Comparison of ENCODE assay signal across 8 cellular contexts in the genomic region with DNA sequence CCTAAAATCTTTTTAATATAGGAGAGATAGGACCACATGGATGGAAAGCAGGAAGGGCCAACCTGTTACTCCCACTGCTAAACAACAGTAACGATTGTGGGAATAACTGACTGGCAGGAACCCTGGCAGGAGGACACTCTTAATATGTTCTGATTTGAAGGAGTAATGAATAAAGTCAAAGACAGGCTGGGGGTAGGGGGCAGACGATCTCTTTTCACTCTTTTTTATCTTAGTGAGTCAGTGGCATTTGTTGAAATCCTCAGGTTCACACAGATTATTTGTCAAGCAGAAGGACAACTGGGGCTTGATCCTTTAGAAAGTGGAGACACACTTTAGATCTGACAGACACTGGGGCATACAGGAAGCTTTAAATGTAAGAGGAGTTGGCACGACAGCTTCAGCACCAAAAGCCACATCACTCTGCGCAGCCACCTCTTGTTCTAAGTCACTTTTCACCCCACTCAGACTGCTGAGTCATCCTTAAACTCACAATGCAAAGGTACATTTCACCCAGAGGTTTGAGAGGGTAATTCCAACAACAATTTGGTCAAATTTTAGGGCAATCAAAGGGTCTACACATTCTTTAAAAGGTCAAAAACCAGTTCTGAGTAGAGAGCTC.
A peak's percentile ranks its signal among the peaks of the same experiment; 100 is the strongest.
DNase-seq lines count a peak whose midpoint lies in the region; ATAC-seq and TF ChIP-seq lines count a peak whose summit lies in the region.

No MANE protein-coding gene starts in this region.

- no peak overlapping the region for H3K4me3 ChIP-seq in mammary epithelial cell (replicated peaks in 1 of 3; ENCODE audit: insufficient read depth in 1 of 3, low read depth in 2 of 3, low read length in 3 of 3)
- H3K4me3 ChIP-seq in Peyer's patch, result no peak overlapping the region
- H3K4me3 ChIP-seq in spleen, result no peak overlapping the region

- BruUV-seq in MCF 10A (replicated peaks; lab: Mats Ljungman, UMichigan) (no TSS peak), mammary epithelial cell (replicated peaks; lab: Mats Ljungman, UMichigan) (no TSS peak)

- DNase-seq in MCF 10A (ENCODE audit: unreplicated experiment) (peak; percentile 47), mammary epithelial cell (no peak), Peyer's patch (peak in 2 of 3 donors; percentile 16 to 52), spleen (no peak), epidermal melanocyte (ENCODE audit: insufficient read length, low spot score) (no peak)
- DNase-seq in central memory CD4-positive, alpha-beta T cell, result peak; percentile 53
- peak in 2 of 3 experiments; percentile 0 to 14 for DNase-seq in stimulated activated CD4-positive, alpha-beta T cell treated with anti-CD3 and anti-CD28 coated beads, TNF-alpha, amount 100 ng/mL, for 4 hours (ENCODE audit: low read depth in 3 of 3)

- H3K27ac Mint-ChIP-seq in MCF 10A (ENCODE audit: low read depth, unreplicated experiment), result peak overlapping the region; percentile 69

- no peak overlapping the region for H2AFZ ChIP-seq in mammary epithelial cell (ENCODE audit: low read depth, low read length)

- H3K4me3 Mint-ChIP-seq in MCF 10A (ENCODE audit: unreplicated experiment), result no peak overlapping the region

- H3K4me1 ChIP-seq in mammary epithelial cell (ENCODE audit: insufficient read depth, low read length) (no peaks in the 10 kb centered on the region), Peyer's patch (no peaks in the 10 kb centered on the region), spleen (peaks cover 0 to 5% (median 0%) of the 10 kb centered on the region in 6 donors)

- H3K9ac ChIP-seq in mammary epithelial cell (ENCODE audit: insufficient read depth, low read length), result no peak overlapping the region

- H3K27me3 ChIP-seq in mammary epithelial cell (ENCODE audit: insufficient read depth, low read length) (no peaks in the 10 kb centered on the region), Peyer's patch (no peaks in the 10 kb centered on the region), spleen (replicated peaks in 1 of 7) (no peaks in the 10 kb centered on the region)

- peak; percentile 96 for ATAC-seq in HG03039 (IDR thresholded peaks at IDR 0.05; ENCODE audit: unreplicated experiment)

- H3K27ac ChIP-seq in mammary epithelial cell (ENCODE audit: insufficient read depth, low read depth, low read length), result no peak overlapping the region
- peak overlapping the region in 1 of 4 donors; percentile 16 for H3K27ac ChIP-seq in Peyer's patch
- no peak overlapping the region for H3K27ac ChIP-seq in spleen

- H4K20me1 ChIP-seq in mammary epithelial cell (ENCODE audit: insufficient read depth, low read length), result no peaks in the 10 kb centered on the region

- dilution Hi-C loops in mammary epithelial cell (cut with HindIII; ENCODE audit: low sequenced_read_pairs), result no loop called here

- TF ChIP-seq CTCF in MCF 10A (IDR thresholded peaks at IDR 0.05; ENCODE audit: unreplicated experiment) (no peak), mammary epithelial cell (conservative IDR thresholded peaks at IDR 0.05 in 1 of 2, IDR thresholded peaks at IDR 0.05 in 1 of 2; ENCODE audit: extremely low read depth in 1 of 2, insufficient read depth in 1 of 2, low read depth in 1 of 2, low read length in 2 of 2) (no peak), Peyer's patch (IDR thresholded peaks at IDR 0.05) (peak in 1 of 6 experiments; percentile 3), spleen (IDR thresholded peaks at IDR 0.05 in 8 of 11, conservative IDR thresholded peaks at IDR 0.05 in 3 of 11) (no peak)

- in situ Hi-C loops in mammary epithelial cell (cut with MboI; ENCODE audit: low sequenced_read_pairs in 2 of 2), result loop anchor here in 1 of 2 donors (25.0 kb wide), 1 partner anchor 103 kb away; no protein-coding TSS in a partner anchor

- WGBS in mammary epithelial cell (ENCODE audit: low coverage, missing lambda C conversion rate), result 93% methylated on average over 4 of the region's 4 CpGs
- 30 to 57% (median 45%) methylated on average over 4 of the region's 4 CpGs for WGBS in spleen, 5 donors

- H3K27me3 Mint-ChIP-seq in MCF 10A (ENCODE audit: insufficient read depth, unreplicated experiment), result no peaks in the 10 kb centered on the region

- peaks cover 7% of the 10 kb centered on the region for H3K9me3 Mint-ChIP-seq in MCF 10A (ENCODE audit: unreplicated experiment)

- no peaks in the 10 kb centered on the region for H3K36me3 Mint-ChIP-seq in MCF 10A (ENCODE audit: insufficient read depth, unreplicated experiment)

- intact Hi-C loops in MCF 10A (cut with micrococcal nuclease), result no loop called here
- intact Hi-C loops in mammary epithelial cell (cut with micrococcal nuclease), result no loop called here
- intact Hi-C loops in spleen (cut with DNase I; ENCODE audit: low total_unique reads), result no loop called here

- no peak overlapping the region for H3K4me2 ChIP-seq in mammary epithelial cell (ENCODE audit: insufficient read depth, low read depth, low read length)

- H3K79me2 ChIP-seq in mammary epithelial cell (ENCODE audit: insufficient read depth, low read length), result no peaks in the 10 kb centered on the region

- peaks cover 19% of the 10 kb centered on the region for H3K4me1 Mint-ChIP-seq in MCF 10A (ENCODE audit: insufficient read depth, unreplicated experiment)

- H3K9me3 ChIP-seq in mammary epithelial cell (replicated peaks; ENCODE audit: insufficient read depth, low read length) (no peaks in the 10 kb centered on the region), Peyer's patch (no peaks in the 10 kb centered on the region), spleen (no peaks in the 10 kb centered on the region)

- no peaks in the 10 kb centered on the region for H3K36me3 ChIP-seq in mammary epithelial cell (ENCODE audit: insufficient read depth, low read length)
- no peaks in the 10 kb centered on the region for H3K36me3 ChIP-seq in Peyer's patch
- peaks cover 0 to 9% (median 0%) of the 10 kb centered on the region in 6 donors for H3K36me3 ChIP-seq in spleen

- no peak for TF ChIP-seq POLR2A in Peyer's patch (IDR thresholded peaks at IDR 0.05)
- no peak for TF ChIP-seq POLR2A in spleen (IDR thresholded peaks at IDR 0.05)

- POLR2A ChIA-PET in MCF 10A (lab: Yijun Ruan, JAX), result no interaction called here

- CTCF ChIA-PET in MCF 10A (lab: Yijun Ruan, JAX), result interaction anchor here (0.6 to 1.2 kb wide), 3 partner anchors 42 to 97 kb away, joined by 3 to 9 read pairs (median 3); no protein-coding TSS in a partner anchor
- CTCF ChIA-PET in mammary epithelial cell (lab: Charles Lee; ENCODE audit: low non-redundant PET), result no interaction called here

Comparison
In these comparisons a context has a peak if more than half of its experiments do, and no peak if none do; other contexts are left out.
1. DNase-seq: peak in MCF 10A (single experiment), Peyer's patch (2 of 3), central memory CD4-positive, alpha-beta T cell (single experiment) and stimulated activated CD4-positive, alpha-beta T cell treated with anti-CD3 and anti-CD28 coated beads, TNF-alpha, amount 100 ng/mL, for 4 hours (2 of 3); none in mammary epithelial cell (single experiment), spleen (single experiment) and epidermal melanocyte (single experiment).